In the genomic region with DNA sequence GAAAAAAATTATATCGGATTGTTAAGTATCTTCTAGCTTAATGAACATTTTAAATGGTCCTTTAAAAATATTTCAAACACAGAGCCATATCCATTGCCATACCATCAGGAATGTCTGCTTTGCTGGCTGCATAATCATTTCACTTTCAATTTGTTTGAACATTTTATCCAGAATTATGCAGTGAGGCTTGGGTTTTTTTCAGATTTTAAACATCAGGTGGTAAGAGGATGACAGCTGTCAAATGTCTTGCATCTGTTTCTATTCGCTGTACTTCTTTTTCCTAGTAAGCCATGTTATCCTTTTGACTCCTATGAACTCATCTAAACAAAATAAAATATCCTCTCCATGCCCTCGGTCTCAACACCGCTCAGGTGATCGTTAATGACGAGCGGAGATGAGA, we compare ENCODE assay signal across 8 cellular contexts. TPM values are rescaled to one million over a fixed set of nuclear protein-coding genes. Genes with fewer than 3 reads are reported as not detected.
A peak's percentile ranks its signal among the peaks of the same experiment; 100 is the strongest.
DNase-seq lines count a peak whose midpoint lies in the region; ATAC-seq and TF ChIP-seq lines count a peak whose summit lies in the region.

No MANE protein-coding gene starts in this region.

- in situ Hi-C loops in G401 (cut with HindIII; ENCODE audit: low sequenced_read_pairs): no loop called here

- H3K4me3 ChIP-seq in BE2C (ENCODE audit: low read depth, low read length) (peak overlapping the region; percentile 86), HUES6 (ENCODE audit: low read depth, low read length) (peak overlapping the region; percentile 71), cardiac fibroblast (replicated peaks in 1 of 2; ENCODE audit: low read depth in 2 of 2, low read length in 2 of 2) (peak overlapping the region; percentile 62 to 98)

- H3K27ac Mint-ChIP-seq in naive B cell: peak overlapping the region; percentile 57 to 97 (median 94)

- H3K4me1 ChIP-seq in BE2C (no peaks in the 10 kb centered on the region), HUES6 (ENCODE audit: control insufficient read depth, insufficient read depth, low read length) (no peaks in the 10 kb centered on the region)

- peaks cover 2 to 4% of the 10 kb centered on the region in 2 donors for H3K36me3 Mint-ChIP-seq in naive B cell

- H3K9ac ChIP-seq in HUES6 (ENCODE audit: low read length): peak overlapping the region; percentile 94

- peaks cover 26 to 51% (median 40%) of the 10 kb centered on the region in 3 donors for H3K4me1 Mint-ChIP-seq in naive B cell

- H3K36me3 ChIP-seq in BE2C (no peaks in the 10 kb centered on the region; the same call in 1 of the 2 replicates), HUES6 (ENCODE audit: control insufficient read depth, insufficient read depth, low read length) (no peaks in the 10 kb centered on the region)

- H3K9me3 ChIP-seq in BE2C (no peaks in the 10 kb centered on the region), HUES6 (ENCODE audit: control insufficient read depth, insufficient read depth, low read depth, low read length) (0 out of 2 replicates have a peak, but pooled peaks cover 2% of the 10 kb centered on the region)

- DNase-seq in BE2C (no peak), cardiac fibroblast (ENCODE audit: low read depth in 2 of 2) (no peak), naive B cell (no peak), G401 (ENCODE audit: low spot score) (no peak), A172 (ENCODE audit: low spot score) (no peak), cortex of kidney (lab: John Stamatoyannopoulos, UW) (no peak)

- TF ChIP-seq CTCF in BE2C (IDR thresholded peaks at IDR 0.05; ENCODE audit: low read depth, low read length): no peak
- TF ChIP-seq CTCF in cardiac fibroblast (IDR thresholded peaks at IDR 0.05; ENCODE audit: low read depth, low read length): no peak

- ATAC-seq in naive B cell (ENCODE audit: low read depth in 2 of 2) (no peak), GM19351 (IDR thresholded peaks at IDR 0.05; ENCODE audit: unreplicated experiment) (no peak)

- H3K9me3 Mint-ChIP-seq in naive B cell: peaks cover 2 to 4% (median 3%) of the 10 kb centered on the region in 7 donors

- peak overlapping the region; percentile 89 to 97 (median 95) for H3K4me3 Mint-ChIP-seq in naive B cell

- H3K27me3 ChIP-seq in BE2C (no peaks in the 10 kb centered on the region), HUES6 (ENCODE audit: control insufficient read depth, insufficient read depth, low read length) (peaks cover 8% of the 10 kb centered on the region)

- H3K27me3 Mint-ChIP-seq in naive B cell: no peaks in the 10 kb centered on the region

- H3K27ac ChIP-seq in HUES6 (ENCODE audit: low read depth, low read length): peak overlapping the region; percentile 96; the same call in 1 of the 2 replicates

RNA-seq across cellular contexts. Expression of a gene that starts 0.8 kb away (rescaled TPM):
- polyA plus RNA-seq in BE2C (2012; ENCODE audit: insufficient read depth, insufficient read length, low read depth): 29.9 TPM
- 10 to 100 TPM in 5 of 6 donors, 1 to 10 TPM in 1; 9.0 to 54.7 (median 37.9) TPM for polyA plus RNA-seq in naive B cell (ENCODE audit: low read depth in 6 of 6)
- total RNA-seq in G401 (2014; rRNA removed; shearing (Covaris generic)): 91.8 and 119 TPM in 2 replicates
- 54.0 and 72.4 TPM in 2 replicates for total RNA-seq in A172 (2014; rRNA removed; shearing (Covaris generic))

RNA-seq across cellular contexts. Expression of a gene that starts 41.4 kb away (rescaled TPM):
- polyA plus RNA-seq in BE2C (2012; ENCODE audit: insufficient read depth, insufficient read length, low read depth): 0.14 TPM
- polyA plus RNA-seq in naive B cell (ENCODE audit: low read depth in 6 of 6): under 1 TPM in 5 of 6 donors, not detected in 1; 0.10 to 0.34 (median 0.21) TPM
- total RNA-seq in G401 (2014; rRNA removed; shearing (Covaris generic)): not detected in 2 replicates
- total RNA-seq in A172 (2014; rRNA removed; shearing (Covaris generic)): not detected in 2 replicates
